8 cellular contexts compared by ENCODE assay signal in the genomic region with DNA sequence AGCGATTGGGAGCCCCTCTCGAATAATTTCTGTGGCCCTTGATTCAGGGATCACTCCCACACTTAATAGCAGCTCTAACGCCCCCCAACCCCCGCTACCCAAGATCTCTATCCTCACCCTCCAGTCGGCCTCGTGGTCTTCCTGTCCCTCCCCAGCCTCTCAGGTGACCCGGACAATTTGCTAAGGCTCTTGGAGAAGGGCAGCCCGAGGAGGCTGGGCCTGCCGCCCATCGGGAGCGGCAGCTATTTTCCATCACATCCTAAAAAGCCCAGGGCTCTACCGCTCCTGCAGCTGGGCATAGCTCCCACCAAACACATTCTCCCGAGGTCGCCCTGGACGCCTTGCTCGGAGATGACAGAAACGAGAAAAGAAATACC. TPM values are rescaled to one million over a fixed set of nuclear protein-coding genes. Genes with fewer than 3 reads are reported as not detected.
DNase-seq lines count a peak whose midpoint lies in the region; ATAC-seq and TF ChIP-seq lines count a peak whose summit lies in the region.

No MANE protein-coding gene starts in this region.

- H3K9me3 Mint-ChIP-seq in endodermal cell: no peaks in the 10 kb centered on the region
- H3K9me3 Mint-ChIP-seq in natural killer cell treated with Interleukin-12 subunit alpha and Interleukin-12 subunit beta and Interleukin-15 and Interleukin-18, amount 100 ng/mL, for 72 hours: no peaks in the 10 kb centered on the region

- H3K9me3 ChIP-seq in BLaER1 (no peaks in the 10 kb centered on the region), endodermal cell (ENCODE audit: control insufficient read depth, low read length) (no peaks in the 10 kb centered on the region)

- no peak overlapping the region for H3K9ac ChIP-seq in BLaER1
- H3K9ac ChIP-seq in endodermal cell (ENCODE audit: extremely low read depth, low read length, poor library complexity, severe bottlenecking): no peak overlapping the region

- H3K27me3 ChIP-seq in BLaER1 (no peaks in the 10 kb centered on the region; the same call in 1 of the 2 replicates), endodermal cell (ENCODE audit: control insufficient read depth, insufficient read depth, low read length, poor library complexity, severe bottlenecking) (peaks cover 36% of the 10 kb centered on the region)

- H3K4me3 ChIP-seq in BLaER1: peak overlapping the region; percentile 60
- peak overlapping the region; percentile 63 for H3K4me3 ChIP-seq in endodermal cell (ENCODE audit: low read length)

- peak; percentile 51 for DNase-seq in NCI-H69 (lab: John Stamatoyannopoulos, UW)
- DNase-seq in endodermal cell: no peak
- DNase-seq in natural killer cell treated with Interleukin-12 subunit alpha and Interleukin-12 subunit beta and Interleukin-15 and Interleukin-18, amount 100 ng/mL, for 72 hours (ENCODE audit: low spot score): no peak
- no peak for DNase-seq in NCI-H1048 (lab: John Stamatoyannopoulos, UW)
- no peak for DNase-seq in NCI-H2227 (lab: John Stamatoyannopoulos, UW; ENCODE audit: unreplicated experiment)

- H3K4me1 ChIP-seq in BLaER1 (peaks cover 58% of the 10 kb centered on the region), endodermal cell (ENCODE audit: control insufficient read depth, insufficient read depth, low read length) (peaks cover 2% of the 10 kb centered on the region)

- no peaks in the 10 kb centered on the region for H4K20me1 ChIP-seq in BLaER1

- H3K36me3 ChIP-seq in BLaER1 (peaks cover 31% of the 10 kb centered on the region), endodermal cell (ENCODE audit: control insufficient read depth, insufficient read depth, low read length) (no peaks in the 10 kb centered on the region)

- H3K4me2 ChIP-seq in BLaER1: peak overlapping the region; percentile 90

- WGBS in endodermal cell (ENCODE audit: insufficient coverage in 1 of 2, insufficient read length in 1 of 2), 2 experiments: 4 to 12% methylated on average over 5 to 17 of the region's 17 CpGs

- no peak for TF ChIP-seq CTCF in endodermal cell (conservative IDR thresholded peaks at IDR 0.05)

- no peaks in the 10 kb centered on the region for H3K36me3 Mint-ChIP-seq in endodermal cell (ENCODE audit: low read depth)
- H3K36me3 Mint-ChIP-seq in natural killer cell treated with Interleukin-12 subunit alpha and Interleukin-12 subunit beta and Interleukin-15 and Interleukin-18, amount 100 ng/mL, for 72 hours: no peaks in the 10 kb centered on the region

- H3K27ac Mint-ChIP-seq in endodermal cell: peak overlapping the region; percentile 64
- H3K27ac Mint-ChIP-seq in natural killer cell treated with Interleukin-12 subunit alpha and Interleukin-12 subunit beta and Interleukin-15 and Interleukin-18, amount 100 ng/mL, for 72 hours: no peak overlapping the region

- H3K4me3 Mint-ChIP-seq in endodermal cell: peak overlapping the region; percentile 58
- H3K4me3 Mint-ChIP-seq in natural killer cell treated with Interleukin-12 subunit alpha and Interleukin-12 subunit beta and Interleukin-15 and Interleukin-18, amount 100 ng/mL, for 72 hours: peak overlapping the region; percentile 47

- ATAC-seq in natural killer cell treated with Interleukin-12 subunit alpha and Interleukin-12 subunit beta and Interleukin-15 and Interleukin-18, amount 100 ng/mL, for 72 hours: no peak
- no peak for ATAC-seq in GM18907 (IDR thresholded peaks at IDR 0.05; ENCODE audit: unreplicated experiment)
- no peak for ATAC-seq in HG03139 (IDR thresholded peaks at IDR 0.05; ENCODE audit: unreplicated experiment)

- peaks cover 36% of the 10 kb centered on the region for H3K27me3 Mint-ChIP-seq in endodermal cell (ENCODE audit: insufficient read depth)
- peaks cover 5 to 17% of the 10 kb centered on the region in 2 donors for H3K27me3 Mint-ChIP-seq in natural killer cell treated with Interleukin-12 subunit alpha and Interleukin-12 subunit beta and Interleukin-15 and Interleukin-18, amount 100 ng/mL, for 72 hours

- H3K4me1 Mint-ChIP-seq in endodermal cell: peaks cover 13% of the 10 kb centered on the region
- peaks cover 11 to 13% of the 10 kb centered on the region in 2 donors for H3K4me1 Mint-ChIP-seq in natural killer cell treated with Interleukin-12 subunit alpha and Interleukin-12 subunit beta and Interleukin-15 and Interleukin-18, amount 100 ng/mL, for 72 hours (ENCODE audit: low read depth in 2 of 2)

- H3K27ac ChIP-seq in BLaER1 (no peak overlapping the region), endodermal cell (ENCODE audit: low read depth, low read length) (no peak overlapping the region)

RNA-seq across cellular contexts. Expression of a gene that starts 12.0 kb away (rescaled TPM):
- 10 to 100 TPM in 1 of 2 donors, 1 to 10 TPM in 1; 9.6 to 15.8 TPM for total RNA-seq in endodermal cell
- 26.6 TPM for polyA plus RNA-seq in endodermal cell (2013, experiment 1 of 2)
- polyA plus RNA-seq in endodermal cell (2013, experiment 2 of 2): 25.3 TPM
- 1 to 10 TPM; 2.7 to 3.3 TPM for total RNA-seq in natural killer cell treated with Interleukin-12 subunit alpha and Interleukin-12 subunit beta and Interleukin-15 and Interleukin-18, amount 100 ng/mL, for 72 hours

RNA-seq across cellular contexts. Expression of a gene that starts 25.9 kb away (rescaled TPM):
- 10 to 100 TPM; 16.1 to 17.7 TPM for total RNA-seq in endodermal cell
- 16.1 TPM for polyA plus RNA-seq in endodermal cell (2013, experiment 1 of 2)
- 21.3 TPM for polyA plus RNA-seq in endodermal cell (2013, experiment 2 of 2)
- 10 to 100 TPM; 41.6 to 57.8 TPM for total RNA-seq in natural killer cell treated with Interleukin-12 subunit alpha and Interleukin-12 subunit beta and Interleukin-15 and Interleukin-18, amount 100 ng/mL, for 72 hours

RNA-seq across cellular contexts. Expression of a gene that starts 57.9 kb away (rescaled TPM):
- 10 to 100 TPM; 42.2 to 62.5 TPM for total RNA-seq in endodermal cell
- 25.8 TPM for polyA plus RNA-seq in endodermal cell (2013, experiment 1 of 2)
- 23.3 TPM for polyA plus RNA-seq in endodermal cell (2013, experiment 2 of 2)
- 1 to 10 TPM in 1 of 2 donors, under 1 TPM in 1; 0.21 to 1.2 TPM for total RNA-seq in natural killer cell treated with Interleukin-12 subunit alpha and Interleukin-12 subunit beta and Interleukin-15 and Interleukin-18, amount 100 ng/mL, for 72 hours

RNA-seq across cellular contexts. Expression of a gene that starts 59.5 kb away (rescaled TPM):
- total RNA-seq in endodermal cell: under 1 TPM in 1 of 2 donors, not detected in 1; 0.66 TPM
- polyA plus RNA-seq in endodermal cell (2013, experiment 1 of 2): 12.6 TPM
- 7.7 TPM for polyA plus RNA-seq in endodermal cell (2013, experiment 2 of 2)
- total RNA-seq in natural killer cell treated with Interleukin-12 subunit alpha and Interleukin-12 subunit beta and Interleukin-15 and Interleukin-18, amount 100 ng/mL, for 72 hours: not detected

Comparison
In these comparisons a context has a peak if more than half of its experiments do, and no peak if none do; other contexts are left out.
1. RNA of a gene that starts 57.9 kb away (total RNA-seq): 42.2 to 62.5 TPM in endodermal cell; 0.21 to 1.2 TPM in natural killer cell treated with Interleukin-12 subunit alpha and Interleukin-12 subunit beta and Interleukin-15 and Interleukin-18, amount 100 ng/mL, for 72 hours; every median in the first group is over 10 times any median in the second.